In genomic region chr2:30349691-30350090, GRCh38 we compare ENCODE assay signal across 18 cellular contexts.
"Had no signal": no experiment of that assay in that cellular context is flagged by ENCODE, and none has a peak within 500 bp of the region (broad histone marks: within the 10 kb centered on the region; RNA-seq: fewer than 3 reads in every experiment).

No MANE protein-coding gene starts in this region.

- H3K27me3 ChIP-seq: stomach, testis had no signal

- H3K9me2 ChIP-seq: SK-N-SH had no signal

- DNase-seq: activated CD4-positive, alpha-beta T cell treated with anti-CD3 and anti-CD28 coated beads, Interleukin-2, amount 50 U/mL, for 4 hours; activated CD4-positive, CD25-positive, alpha-beta regulatory T cell treated with anti-CD3 and anti-CD28 coated beads, Interleukin-2, amount 50 U/mL, for 72 hours; activated effector memory CD4-positive, alpha-beta T cell treated with Interleukin-2 at 50 U/mL for 16 hours; anterior cingulate cortex; cerebellar nuclear complex; foreskin keratinocyte; glutamatergic neuron; immature natural killer cell; nucleus accumbens; SK-N-SH; stimulated activated CD4-positive, alpha-beta T cell treated with anti-CD3 and anti-CD28 coated beads, Interleukin-15, amount 100 ng/mL, for 24 hours; stimulated activated CD4-positive, alpha-beta T cell treated with anti-CD3 and anti-CD28 coated beads, Interleukin-4, amount 100 ng/mL, for 24 hours; stimulated activated CD8-positive, alpha-beta memory T cell treated with anti-CD3 and anti-CD28 coated beads, Interleukin-4, amount 100 ng/mL, for 48 hours; stomach; T-helper 1 cell; T1000; testis had no signal

- H3K36me3 ChIP-seq: stomach had no signal

- H3K4me3 ChIP-seq: skin epidermis, stomach, testis had no signal

- H3K4me1 ChIP-seq: foreskin keratinocyte, testis had no signal

- ATAC-seq: foreskin keratinocyte had no signal

- H3K27ac ChIP-seq: foreskin keratinocyte, stomach, testis had no signal

- H3K9me3 ChIP-seq: SK-N-SH, stomach, testis had no signal

- H3K4me2 ChIP-seq: SK-N-SH had no signal

- H3K9ac ChIP-seq: SK-N-SH had no signal
